In genomic region chr7:2354173-2355078, GRCh38 we compare ENCODE assay signal across 8 cellular contexts.
DNase-seq lines count a peak whose midpoint lies in the region; ATAC-seq lines count a peak whose summit lies in the region.

Gene EIF3B, plus strand, starts transcription at chr7:2354827. Its CDS starts 95 bp downstream, at chr7:2354922.

- peak within 1 kb of the TSS; percentile 99 for H3K27ac ChIP-seq in BLaER1
- peak within 1 kb of the TSS; percentile 100 for H3K27ac ChIP-seq in cingulate gyrus (ENCODE audit: low read depth, low read length)

- no peaks in the 10 kb centered on the region for H3K9me3 ChIP-seq in BLaER1

- peaks cover 47% of the 10 kb centered on the region for H4K20me1 ChIP-seq in BLaER1

- H3K9ac ChIP-seq in BLaER1: peak within 1 kb of the TSS; percentile 100

- ATAC-seq in GM19324 (IDR thresholded peaks at IDR 0.05; ENCODE audit: low FRiP score, unreplicated experiment) (peak; percentile 88), HG03460 (IDR thresholded peaks at IDR 0.05; ENCODE audit: unreplicated experiment) (peak; percentile 83)

- H3K4me3 ChIP-seq in BLaER1: peak within 1 kb of the TSS; percentile 99

- peaks cover 48% of the 10 kb centered on the region for H3K4me1 ChIP-seq in BLaER1

- H3K36me3 ChIP-seq in BLaER1: peaks cover 30% of the 10 kb centered on the region

- DNase-seq in NCI-H524 treated with DMSO at 0.1 percent for 48 hours (lab: John Stamatoyannopoulos, UW): peak; percentile 56
- peak; percentile 89 to 93 for DNase-seq in activated CD4-positive, alpha-beta T cell treated with anti-CD3 and anti-CD28 coated beads for 4 hours
- DNase-seq in kidney tubule cell (ENCODE audit: low spot score): peak; percentile 93
- DNase-seq in stimulated activated CD4-positive, alpha-beta T cell treated with anti-CD3 and anti-CD28 coated beads, Interleukin-1b, Interleukin-23, amount 100 ng/mL, for 1 hour (ENCODE audit: low read depth in 2 of 2): peak; percentile 71 to 79

- no peaks in the 10 kb centered on the region for H3K27me3 ChIP-seq in BLaER1

- peak within 1 kb of the TSS; percentile 83 for H3K4me2 ChIP-seq in BLaER1

Comparison
In these comparisons a context has a peak if more than half of its experiments do, and no peak if none do; other contexts are left out.
1. Peak in every context shown above with its lines: DNase-seq, ATAC-seq, H3K4me3 ChIP-seq and H3K27ac ChIP-seq.